Comparison of ENCODE assay signal across 9 cellular contexts in genomic region chr11:44566559-44566949, GRCh38. TPM values are rescaled to one million over a fixed set of nuclear protein-coding genes. Genes with fewer than 3 reads are reported as not detected.
DNase-seq lines count a peak whose midpoint lies in the region; ATAC-seq and TF ChIP-seq lines count a peak whose summit lies in the region.
"Had no signal": no experiment of that assay in that cellular context is flagged by ENCODE, and none has a peak within 500 bp of the region (broad histone marks: within the 10 kb centered on the region; RNA-seq: fewer than 3 reads in every experiment).

No MANE protein-coding gene starts in this region.

- H3K27ac ChIP-seq in OCI-LY7 (ENCODE audit: low read depth, low read length, poor library complexity, severe bottlenecking) (no peak overlapping the region), endodermal cell (ENCODE audit: low read depth, low read length) (no peak overlapping the region), gastrocnemius medialis (peak overlapping the region in 3 of 4 donors; percentile 2 to 82 (median 78))
- H3K27ac ChIP-seq: WERI-Rb-1 had no signal

- POLR2A ChIA-PET in OCI-LY7 (lab: Charles Lee) = no interaction called here

- DNase-seq in H7 = peak; percentile 17
- DNase-seq in OCI-LY7 (ENCODE audit: low spot score) = no peak
- peak; percentile 45 for DNase-seq in endodermal cell
- DNase-seq in gastrocnemius medialis = no peak
- DNase-seq in iPS-NIHi7 (ENCODE audit: extremely low spot score) = no peak
- DNase-seq in omental fat pad (ENCODE audit: low spot score) = no peak
- no peak for DNase-seq in cardiac septum (ENCODE audit: low spot score)
- DNase-seq in SHP77 treated with DMSO at 0.1 percent for 48 hours (lab: John Stamatoyannopoulos, UW) = no peak
- DNase-seq: WERI-Rb-1 had no signal

- 80% methylated on average over 1 of the region's 1 CpG for WGBS in endodermal cell (ENCODE audit: insufficient coverage in 1 of 2, insufficient read length in 1 of 2), 2 experiments

- no peaks in the 10 kb centered on the region for H3K36me3 Mint-ChIP-seq in endodermal cell (ENCODE audit: low read depth)

- no peak for TF ChIP-seq POLR2A in gastrocnemius medialis (IDR thresholded peaks at IDR 0.05)

- H3K9me3 ChIP-seq in OCI-LY7 (ENCODE audit: low read length) (no peaks in the 10 kb centered on the region), endodermal cell (ENCODE audit: control insufficient read depth, low read length) (no peaks in the 10 kb centered on the region), gastrocnemius medialis (no peaks in the 10 kb centered on the region)

- peak overlapping the region; percentile 57 for H3K4me3 Mint-ChIP-seq in endodermal cell

- TF ChIP-seq CTCF in OCI-LY7 (conservative IDR thresholded peaks at IDR 0.05; ENCODE audit: low read length) (no peak), endodermal cell (conservative IDR thresholded peaks at IDR 0.05) (no peak), gastrocnemius medialis (IDR thresholded peaks at IDR 0.05 in 4 of 5, conservative IDR thresholded peaks at IDR 0.05 in 1 of 5) (no peak), omental fat pad (IDR thresholded peaks at IDR 0.05) (no peak)

- CTCF ChIA-PET in OCI-LY7 (lab: Charles Lee; ENCODE audit: unreplicated experiment) = no interaction called here

- peaks cover 5% of the 10 kb centered on the region for H3K4me1 Mint-ChIP-seq in endodermal cell

- no TSS peak for BruUV-seq in OCI-LY7 (replicated peaks; lab: Mats Ljungman, UMichigan)

- no peaks in the 10 kb centered on the region for H3K9me2 ChIP-seq in OCI-LY7 (ENCODE audit: insufficient read depth, low read length)

- H3K9me3 Mint-ChIP-seq in endodermal cell = no peaks in the 10 kb centered on the region

- H3K36me3 ChIP-seq in H7 (replicated peaks; ENCODE audit: control insufficient read depth, insufficient read depth, low read length) (no peaks in the 10 kb centered on the region), OCI-LY7 (ENCODE audit: insufficient read depth, low read length) (no peaks in the 10 kb centered on the region), endodermal cell (ENCODE audit: control insufficient read depth, insufficient read depth, low read length) (no peaks in the 10 kb centered on the region), gastrocnemius medialis (no peaks in the 10 kb centered on the region)
- H3K36me3 ChIP-seq: WERI-Rb-1 had no signal

- intact Hi-C loops in OCI-LY7 (cut with micrococcal nuclease; ENCODE audit: unreplicated experiment) (loop anchor here (10.0 kb wide), 1 partner anchor 518 kb away; no protein-coding TSS in a partner anchor), gastrocnemius medialis (cut with DNase I; ENCODE audit: low total_unique reads) (no loop called here), cardiac septum (cut with DNase I) (loop anchor here (10.0 kb wide), 2 partner anchors 158 to 538 kb away; partner anchors contain the start of gene TSPAN18)

- H3K4me2 ChIP-seq in OCI-LY7 (ENCODE audit: low read length) = peak overlapping the region; percentile 94; the same call in 1 of the 2 replicates

- peaks cover 42% of the 10 kb centered on the region for H3K27me3 Mint-ChIP-seq in endodermal cell (ENCODE audit: insufficient read depth)

- H3K79me2 ChIP-seq in OCI-LY7 (ENCODE audit: insufficient read depth, low read depth, low read length) = no peaks in the 10 kb centered on the region

- H3K4me3 ChIP-seq in H7 (ENCODE audit: insufficient read depth, low read depth, low read length) = no peak overlapping the region
- no peak overlapping the region for H3K4me3 ChIP-seq in OCI-LY7 (ENCODE audit: low read depth, low read length, poor library complexity, severe bottlenecking)
- no peak overlapping the region for H3K4me3 ChIP-seq in endodermal cell (ENCODE audit: low read length)
- peak overlapping the region in 2 of 4 donors; percentile 56 to 62 for H3K4me3 ChIP-seq in gastrocnemius medialis

- H3K27me3 ChIP-seq in H7 (ENCODE audit: control insufficient read depth, insufficient read depth, low read length) = peaks cover 14% of the 10 kb centered on the region
- H3K27me3 ChIP-seq in endodermal cell (ENCODE audit: control insufficient read depth, insufficient read depth, low read length, poor library complexity, severe bottlenecking) = peaks cover 33% of the 10 kb centered on the region
- H3K27me3 ChIP-seq in gastrocnemius medialis = no peaks in the 10 kb centered on the region

- ATAC-seq in gastrocnemius medialis (no peak), omental fat pad (ENCODE audit: low FRiP score) (no peak)

- in situ Hi-C loops in gastrocnemius medialis (cut with MboI; ENCODE audit: low sequenced_read_pairs in 4 of 4) = no loop called here

- no peak overlapping the region for H3K9ac ChIP-seq in endodermal cell (ENCODE audit: extremely low read depth, low read length, poor library complexity, severe bottlenecking)

- no peak overlapping the region for H2AFZ ChIP-seq in OCI-LY7 (ENCODE audit: low read length)

- peaks cover 34% of the 10 kb centered on the region for H3K4me1 ChIP-seq in OCI-LY7 (ENCODE audit: insufficient read depth, low read length, poor library complexity, severe bottlenecking)
- no peaks in the 10 kb centered on the region for H3K4me1 ChIP-seq in endodermal cell (ENCODE audit: control insufficient read depth, insufficient read depth, low read length)
- peaks cover 24 to 32% of the 10 kb centered on the region in 2 donors for H3K4me1 ChIP-seq in gastrocnemius medialis

- no peaks in the 10 kb centered on the region for H4K20me1 ChIP-seq in OCI-LY7 (ENCODE audit: insufficient read depth, low read length)

- no peak overlapping the region for H3K27ac Mint-ChIP-seq in endodermal cell

RNA-seq across cellular contexts. Expression of gene CD82, which starts 1.1 kb away (rescaled TPM):
- total RNA-seq in H7 (2014; rRNA removed; shearing (Covaris generic)) = 1.3 and 2.5 TPM in 2 replicates
- total RNA-seq in OCI-LY7 (2014; rRNA removed; shearing (Covaris generic)) = 1.2 and 1.8 TPM in 2 replicates
- total RNA-seq in OCI-LY7 (2022) = 3.4 and 6.4 TPM in 2 replicates
- total RNA-seq in endodermal cell = 1 to 10 TPM; 1.7 to 3.0 TPM
- 19.6 TPM for polyA plus RNA-seq in endodermal cell (2013, experiment 1 of 2)
- polyA plus RNA-seq in endodermal cell (2013, experiment 2 of 2) = 12.6 TPM
- total RNA-seq in gastrocnemius medialis = 10 to 100 TPM in 3 of 4 donors, 1 to 10 TPM in 1; 4.5 to 17.5 (median 13.5) TPM
- 10 to 100 TPM in 3 of 4 donors, 1 to 10 TPM in 1; 8.9 to 30.6 (median 20.3) TPM for total RNA-seq in omental fat pad
- 27.9 TPM for total RNA-seq in cardiac septum

Comparison
In these comparisons a context has a peak if more than half of its experiments do, and no peak if none do; other contexts are left out.
1. DNase-seq: peak in H7 (single experiment) and endodermal cell (single experiment); none in OCI-LY7 (single experiment), gastrocnemius medialis (0 of 2), iPS-NIHi7 (single experiment), omental fat pad (single experiment), cardiac septum (single experiment) and SHP77 treated with DMSO at 0.1 percent for 48 hours (single experiment).
2. H3K27ac ChIP-seq: peak in gastrocnemius medialis (3 of 4); none in OCI-LY7 (single experiment) and endodermal cell (single experiment).